In the genomic region with DNA sequence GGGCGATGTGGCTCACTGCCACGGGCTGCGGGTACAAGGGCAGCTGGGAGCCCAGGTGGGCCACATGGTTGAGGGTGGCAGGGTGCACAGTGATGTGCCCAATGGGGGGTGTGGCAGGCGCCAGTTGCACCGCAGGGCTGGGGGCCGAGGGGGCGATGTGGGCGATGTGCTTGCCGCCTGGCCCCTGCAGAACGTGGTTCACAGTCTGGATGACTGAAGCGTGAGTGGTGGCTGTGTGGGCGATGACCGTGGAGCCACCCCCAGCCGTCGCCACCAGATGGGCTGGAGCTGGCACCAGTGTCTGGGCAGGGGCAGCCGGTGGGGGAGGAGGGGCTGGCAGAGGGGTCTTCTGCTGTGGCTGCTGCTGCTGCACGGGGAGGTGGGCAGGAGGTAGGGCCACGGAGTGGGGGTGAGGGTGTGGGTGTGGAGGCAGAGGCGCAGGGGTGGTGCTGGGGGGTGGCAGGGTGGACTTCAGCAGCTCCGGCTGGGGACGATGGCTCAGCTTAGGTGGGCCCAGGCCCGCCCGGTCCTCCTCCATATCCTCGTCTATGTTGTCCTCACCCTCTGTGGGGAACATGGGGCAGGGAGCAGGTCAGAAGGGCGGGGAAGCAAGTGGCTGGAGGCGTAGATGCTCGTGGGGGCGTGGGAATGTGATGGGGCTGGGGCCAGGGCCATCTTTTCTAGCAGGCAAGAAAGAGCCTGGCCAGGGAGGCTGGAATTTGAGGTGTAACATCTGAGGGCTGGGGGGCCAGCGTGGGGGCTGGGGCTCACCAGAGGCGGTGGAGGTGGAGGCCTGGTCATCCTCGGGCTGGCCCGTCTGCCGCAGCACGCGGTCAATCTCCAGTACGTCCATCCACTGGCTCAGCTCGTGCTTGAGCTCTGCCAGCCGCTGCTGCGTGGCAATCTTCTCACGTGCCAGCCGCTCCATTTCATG, we compare ENCODE assay signal across 19 cellular contexts. TPM values are rescaled to one million over a fixed set of nuclear protein-coding genes. Genes with fewer than 3 reads are reported as not detected.
DNase-seq lines count a peak whose midpoint lies in the region; ATAC-seq and TF ChIP-seq lines count a peak whose summit lies in the region.
"Had no signal": no experiment of that assay in that cellular context is flagged by ENCODE, and none has a peak within 500 bp of the region (broad histone marks: within the 10 kb centered on the region; RNA-seq: fewer than 3 reads in every experiment).

No MANE protein-coding gene starts in this region.

- no peak overlapping the region for H3K4me3 Mint-ChIP-seq in central memory CD8-positive, alpha-beta T cell

- peaks cover 55 to 62% of the 10 kb centered on the region in 2 experiments for H3K36me3 ChIP-seq in mesenchymal stem cell (ENCODE audit: control insufficient read depth in 1 of 2, insufficient read depth in 2 of 2, low read depth in 1 of 2, low read length in 2 of 2)
- peaks cover 6 to 12% of the 10 kb centered on the region in 2 donors for H3K36me3 ChIP-seq in thyroid gland

- H3K9me3 ChIP-seq in mesenchymal stem cell (ENCODE audit: control insufficient read depth, low read length) (no peaks in the 10 kb centered on the region), thyroid gland (no peaks in the 10 kb centered on the region)
- H3K9me3 ChIP-seq: SJSA1 had no signal

- DNase-seq in RWPE1 (ENCODE audit: low spot score) (no peak), mesenchymal stem cell (no peak), thyroid gland (no peak), activated gamma-delta T cell treated with Interleukin-2 at 50 U/mL for 16 hours (no peak), putamen (ENCODE audit: low spot score) (no peak)
- DNase-seq in central memory CD8-positive, alpha-beta T cell (ENCODE audit: low spot score in 2 of 2), result no peak
- DNase-seq: AML-193; CD4-positive, CD25-positive, alpha-beta regulatory T cell; COR-L47; DMS 273 treated with DMSO at 0.1 percent for 48 hours; DND-41; H7; NCI-H1105; NCI-H1694; NCI-H2081 treated with DMSO at 0.1 percent for 48 hours; NCI-H446 treated with DMSO at 0.1 percent for 48 hours had no signal

- peaks cover 37% of the 10 kb centered on the region for H3K79me1 ChIP-seq in mesenchymal stem cell (replicated peaks; ENCODE audit: low read length, poor library complexity, severe bottlenecking)

- POLR2A ChIA-PET in RWPE1 (lab: Yijun Ruan, JAX; ENCODE audit: low non-redundant PET), result no interaction called here

- no peak overlapping the region for H2BK5ac ChIP-seq in mesenchymal stem cell (ENCODE audit: low read depth, low read length, poor library complexity, severe bottlenecking)

- H4K8ac ChIP-seq in mesenchymal stem cell (ENCODE audit: low read length), result no peak overlapping the region

- H3K4me3 ChIP-seq in mesenchymal stem cell (ENCODE audit: insufficient read depth in 1 of 2, low read depth in 1 of 2, low read length in 2 of 2) (peak overlapping the region in 1 of 2 experiments; percentile 9), thyroid gland (replicated peaks in 1 of 3) (no peak overlapping the region)
- H3K4me3 ChIP-seq: SJSA1 had no signal

- H2BK15ac ChIP-seq in mesenchymal stem cell (ENCODE audit: low read depth, poor library complexity, severe bottlenecking), result no peak overlapping the region

- no peak for ATAC-seq in central memory CD8-positive, alpha-beta T cell (replicated peaks; ENCODE audit: extremely low read depth, poor library complexity, severe bottlenecking)
- no peak for ATAC-seq in GM19397 (IDR thresholded peaks at IDR 0.05; ENCODE audit: unreplicated experiment)
- ATAC-seq: Panc1 had no signal

- H3K27me3 Mint-ChIP-seq in central memory CD8-positive, alpha-beta T cell, result no peaks in the 10 kb centered on the region

- H2BK12ac ChIP-seq in mesenchymal stem cell (ENCODE audit: low read length in 2 of 2), result no peak overlapping the region

- TF ChIP-seq POLR2A in thyroid gland (IDR thresholded peaks at IDR 0.05), result no peak

- no peak overlapping the region for H2BK120ac ChIP-seq in mesenchymal stem cell (ENCODE audit: low read depth, low read length)

- H3K4me2 ChIP-seq in mesenchymal stem cell (ENCODE audit: low read length, poor library complexity, severe bottlenecking), result no peak overlapping the region

- no peak overlapping the region for H3K23ac ChIP-seq in mesenchymal stem cell (ENCODE audit: low read length in 2 of 2)

- H3K14ac ChIP-seq in mesenchymal stem cell (ENCODE audit: low read length in 2 of 2), result no peak overlapping the region

- H3K27ac ChIP-seq in RWPE1 (peak overlapping the region; percentile 99), mesenchymal stem cell (ENCODE audit: low read length, poor library complexity, severe bottlenecking) (no peak overlapping the region), thyroid gland (peak overlapping the region; percentile 90 to 97 (median 92))
- H3K27ac ChIP-seq: SJSA1 had no signal

- H3K9me3 Mint-ChIP-seq in central memory CD8-positive, alpha-beta T cell, result no peaks in the 10 kb centered on the region

- intact Hi-C loops in thyroid gland (cut with DNase I), result no loop called here

- H3K18ac ChIP-seq in mesenchymal stem cell (ENCODE audit: low read depth in 1 of 2, low read length in 2 of 2), result no peak overlapping the region

- no peak overlapping the region for H2AFZ ChIP-seq in mesenchymal stem cell (ENCODE audit: low read depth, low read length)

- H3K27me3 ChIP-seq in mesenchymal stem cell (ENCODE audit: control insufficient read depth in 1 of 2, insufficient read depth in 1 of 2, low read length in 2 of 2) (no peaks in the 10 kb centered on the region), thyroid gland (no peaks in the 10 kb centered on the region)
- H3K27me3 ChIP-seq: SJSA1 had no signal

- H3K9ac ChIP-seq in mesenchymal stem cell (ENCODE audit: low read length), result no peak overlapping the region

- WGBS in mesenchymal stem cell, result 98% methylated on average over 41 of the region's 41 CpGs
- 91 to 92% methylated on average over 22 to 30 of the region's 41 CpGs for WGBS in thyroid gland, 2 donors

- TF ChIP-seq CTCF in RWPE1 (conservative IDR thresholded peaks at IDR 0.05; ENCODE audit: low read depth) (no peak), thyroid gland (IDR thresholded peaks at IDR 0.05) (no peak)

- H3K4me1 ChIP-seq in mesenchymal stem cell (ENCODE audit: control insufficient read depth, insufficient read depth, low read depth, low read length), result peaks cover 10% of the 10 kb centered on the region
- H3K4me1 ChIP-seq in thyroid gland, result peaks cover 41 to 52% of the 10 kb centered on the region in 2 donors

- H3K4me1 Mint-ChIP-seq in central memory CD8-positive, alpha-beta T cell, result peaks cover 32% of the 10 kb centered on the region

- peak overlapping the region; percentile 78 for H4K91ac ChIP-seq in mesenchymal stem cell (ENCODE audit: low read length)

- H3K4ac ChIP-seq in mesenchymal stem cell (ENCODE audit: low read depth in 1 of 2, low read length in 2 of 2), result no peak overlapping the region

- H2AK5ac ChIP-seq in mesenchymal stem cell (ENCODE audit: low read length, severe bottlenecking), result no peak overlapping the region

- H3K36me3 Mint-ChIP-seq in central memory CD8-positive, alpha-beta T cell (ENCODE audit: insufficient read depth), result peaks cover 29% of the 10 kb centered on the region

- CTCF ChIA-PET in RWPE1 (lab: Yijun Ruan, JAX), result interaction anchor here (0.7 to 1.8 kb wide), 2 partner anchors 29 to 186 kb away, joined by 3 to 5 read pairs; no protein-coding TSS in a partner anchor

- peak overlapping the region; percentile 81 for H3K27ac Mint-ChIP-seq in central memory CD8-positive, alpha-beta T cell (ENCODE audit: low read depth)

RNA-seq across cellular contexts. Expression of gene MNT, which starts 13.5 kb away (rescaled TPM):
- polyA plus RNA-seq in mesenchymal stem cell (2013, experiment 1 of 2), result 21.1 TPM
- polyA plus RNA-seq in mesenchymal stem cell (2013, experiment 2 of 2), result 19.7 TPM
- 10 to 100 TPM in 3 of 4 donors, 1 to 10 TPM in 1; 8.2 to 28.9 (median 10.9) TPM for total RNA-seq in thyroid gland

RNA-seq across cellular contexts. Expression of gene SGSM2, which starts 50.1 kb away (rescaled TPM):
- 39.7 TPM for polyA plus RNA-seq in mesenchymal stem cell (2013, experiment 1 of 2)
- 36.3 TPM for polyA plus RNA-seq in mesenchymal stem cell (2013, experiment 2 of 2)
- total RNA-seq in thyroid gland, result 10 to 100 TPM; 47.8 to 82.7 (median 63.2) TPM

RNA-seq across cellular contexts. Expression of gene TSR1, which starts 51.1 kb away (rescaled TPM):
- 13.3 TPM for polyA plus RNA-seq in mesenchymal stem cell (2013, experiment 1 of 2)
- polyA plus RNA-seq in mesenchymal stem cell (2013, experiment 2 of 2), result 12.6 TPM
- total RNA-seq in thyroid gland, result 10 to 100 TPM; 16.8 to 56.4 (median 29.3) TPM
